8 cellular contexts compared by ENCODE assay signal in genomic region chr17:80261895-80262279, GRCh38.
DNase-seq lines count a peak whose midpoint lies in the region; ATAC-seq and TF ChIP-seq lines count a peak whose summit lies in the region.

No MANE protein-coding gene starts in this region.

- peak overlapping the region; percentile 62 for H3K4me3 ChIP-seq in GM12864 (ENCODE audit: low read depth, low read length)
- H3K4me3 ChIP-seq in SU-DHL-6 (ENCODE audit: insufficient read depth, low read length, poor library complexity, severe bottlenecking) = peak overlapping the region; percentile 88
- H3K4me3 ChIP-seq in fibroblast of mammary gland (ENCODE audit: control insufficient read depth, low read depth, low read length) = peak overlapping the region; percentile 82
- peak overlapping the region; percentile 96 for H3K4me3 ChIP-seq in rectal smooth muscle tissue (ENCODE audit: low read length)

- TF ChIP-seq CTCF in GM12864 (IDR thresholded peaks at IDR 0.05; ENCODE audit: low read depth, low read length, missing control alignments) (no peak), SU-DHL-6 (IDR thresholded peaks at IDR 0.05; ENCODE audit: insufficient read depth, low read length, poor library complexity, severe bottlenecking) (no peak), fibroblast of mammary gland (conservative IDR thresholded peaks at IDR 0.05; ENCODE audit: control insufficient read depth, insufficient read depth, low read depth, low read length) (no peak)

- H3K9ac ChIP-seq in SU-DHL-6 (ENCODE audit: low read length) = peak overlapping the region; percentile 89
- no peak overlapping the region for H3K9ac ChIP-seq in rectal smooth muscle tissue (ENCODE audit: low read length)

- no peaks in the 10 kb centered on the region for H3K79me2 ChIP-seq in SU-DHL-6 (ENCODE audit: insufficient read depth, low read length)

- H2AFZ ChIP-seq in SU-DHL-6 (ENCODE audit: low read depth, low read length, severe bottlenecking) = no peak overlapping the region

- no peak for ATAC-seq in HG02970 (IDR thresholded peaks at IDR 0.05; ENCODE audit: low FRiP score, unreplicated experiment)

- peak overlapping the region; percentile 68 for H3K4me2 ChIP-seq in SU-DHL-6 (ENCODE audit: low read depth, low read length, poor library complexity, severe bottlenecking)

- no peaks in the 10 kb centered on the region for H3K9me3 ChIP-seq in SU-DHL-6 (ENCODE audit: insufficient read depth, low read length)

- no peaks in the 10 kb centered on the region for H3K9me2 ChIP-seq in SU-DHL-6 (replicated peaks; ENCODE audit: insufficient read depth, low read length)

- DNase-seq in GM12864 (ENCODE audit: low read depth) (no peak), fibroblast of mammary gland (ENCODE audit: low read depth) (no peak), posterior cingulate gyrus (no peak), NK-92 (lab: John Stamatoyannopoulos, UW; ENCODE audit: unreplicated experiment) (no peak), KBM-7 (no peak)

- H3K36me3 ChIP-seq in SU-DHL-6 (ENCODE audit: low read length) (no peaks in the 10 kb centered on the region), rectal smooth muscle tissue (ENCODE audit: control insufficient read depth, insufficient read depth, low read length) (peaks cover 2% of the 10 kb centered on the region)

- H3F3A ChIP-seq in SU-DHL-6 (ENCODE audit: insufficient read depth) = peaks cover 25% of the 10 kb centered on the region

- H3K27ac ChIP-seq in SU-DHL-6 (ENCODE audit: low read depth, low read length) (no peak overlapping the region), rectal smooth muscle tissue (ENCODE audit: low read depth, low read length) (peak overlapping the region; percentile 93)

- intact Hi-C loops in posterior cingulate gyrus (cut with DNase I) = loop anchor here (5.0 to 10.0 kb wide), 2 partner anchors 115 to 157 kb away; partner anchors contain the start of genes EIF4A3 and GAA

- in situ Hi-C loops in KBM-7 (cut with MboI; ENCODE audit: low pct_unique_long_range_greater_than_20kb, low sequenced_read_pairs) = no loop called here

- no peaks in the 10 kb centered on the region for H4K20me1 ChIP-seq in SU-DHL-6 (ENCODE audit: low read depth, low read length)

- peaks cover 17% of the 10 kb centered on the region for H3K4me1 ChIP-seq in rectal smooth muscle tissue (ENCODE audit: control insufficient read depth, insufficient read depth, low read length)

- H3K27me3 ChIP-seq in SU-DHL-6 (ENCODE audit: low read length) = no peaks in the 10 kb centered on the region
- H3K27me3 ChIP-seq in rectal smooth muscle tissue (ENCODE audit: control insufficient read depth, insufficient read depth, low read length) = no peaks in the 10 kb centered on the region
